Comparison of ENCODE assay signal across 18 cellular contexts in the genomic region with DNA sequence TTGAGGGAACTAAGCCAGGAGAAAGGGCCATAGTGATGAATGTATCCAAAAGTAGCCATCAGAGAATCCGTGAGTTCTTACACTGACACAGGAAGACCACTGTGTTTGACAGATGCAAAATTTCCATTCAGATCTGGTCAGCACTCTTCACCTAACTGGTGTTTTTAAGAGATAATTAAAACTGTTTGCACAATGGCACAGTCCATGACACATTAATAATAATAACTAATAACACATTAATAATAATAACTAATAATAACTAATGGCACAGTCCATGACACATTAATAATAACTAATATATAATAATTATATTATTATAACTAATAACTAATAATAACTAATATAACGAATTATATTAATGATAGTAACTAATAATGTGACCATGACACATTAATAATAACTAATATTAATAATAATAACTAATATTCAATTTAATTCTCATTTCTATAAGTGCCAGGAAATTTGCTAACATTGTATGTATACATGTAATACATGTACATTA.
DNase-seq lines count a peak whose midpoint lies in the region; ATAC-seq, FAIRE-seq and TF ChIP-seq lines count a peak whose summit lies in the region.
"Had no signal": no experiment of that assay in that cellular context is flagged by ENCODE, and none has a peak within 500 bp of the region (broad histone marks: within the 10 kb centered on the region; RNA-seq: fewer than 3 reads in every experiment).

No MANE protein-coding gene starts in this region.

- DNase-seq in WTC11 (ENCODE audit: low spot score) (no peak), frontal cortex (ENCODE audit: low spot score in 2 of 2) (no peak), OCI-M2 (lab: John Stamatoyannopoulos, UW; ENCODE audit: unreplicated experiment) (no peak)
- no peak for DNase-seq in central memory CD4-positive, alpha-beta T cell
- no peak for DNase-seq in activated CD8-positive, alpha-beta T cell treated with anti-CD3 and anti-CD28 coated beads for 36 hours
- DNase-seq: 8988T; C1 segment of cervical spinal cord; Calu3; CD4-positive, alpha-beta memory T cell; COR-L47; DMS53; DMS79 treated with DMSO at 0.1 percent for 48 hours; GM23248 had no signal

- H3K27me3 Mint-ChIP-seq in WTC11 (ENCODE audit: low read depth): no peaks in the 10 kb centered on the region
- no peaks in the 10 kb centered on the region for H3K27me3 Mint-ChIP-seq in activated CD8-positive, alpha-beta T cell treated with anti-CD3 and anti-CD28 coated beads for 36 hours
- H3K27me3 Mint-ChIP-seq: CD4-positive, alpha-beta memory T cell had no signal

- H3K36me3 ChIP-seq in HEK293 (ENCODE audit: control insufficient read depth in 2 of 2, insufficient read depth in 1 of 2, low read length in 2 of 2): no peaks in the 10 kb centered on the region
- H3K36me3 ChIP-seq: HAP-1 had no signal

- H3K4me3 ChIP-seq in HEK293 (ENCODE audit: low read depth, low read length): no peak overlapping the region
- H3K4me3 ChIP-seq: GM23248, HAP-1 had no signal

- CTCF ChIA-PET in HEK293 (lab: Yijun Ruan, JAX) (no interaction called here), WTC11 (lab: Charles Lee) (no interaction called here)
- CTCF ChIA-PET in activated CD8-positive, alpha-beta T cell treated with anti-CD3 and anti-CD28 coated beads for 36 hours (lab: Charles Lee): no interaction called here

- H3K4me3 Mint-ChIP-seq in WTC11: no peak overlapping the region
- no peak overlapping the region for H3K4me3 Mint-ChIP-seq in activated CD8-positive, alpha-beta T cell treated with anti-CD3 and anti-CD28 coated beads for 36 hours
- H3K4me3 Mint-ChIP-seq: CD4-positive, alpha-beta memory T cell had no signal

- peaks cover 5% of the 10 kb centered on the region; the same call in 1 of the 2 replicates for H3K36me3 Mint-ChIP-seq in WTC11
- no peaks in the 10 kb centered on the region for H3K36me3 Mint-ChIP-seq in activated CD8-positive, alpha-beta T cell treated with anti-CD3 and anti-CD28 coated beads for 36 hours (ENCODE audit: low read depth)
- H3K36me3 Mint-ChIP-seq: CD4-positive, alpha-beta memory T cell had no signal

- no peaks in the 10 kb centered on the region for H3K9me3 ChIP-seq in HEK293 (ENCODE audit: control insufficient read depth, insufficient read depth, low read depth, low read length)
- H3K9me3 ChIP-seq: HAP-1 had no signal

- peak; percentile 85 for FAIRE-seq in A204.1 (lab: Jason Lieb, UNC)
- FAIRE-seq in frontal cortex (lab: Jason Lieb, UNC): peak; percentile 93
- FAIRE-seq: GM19239 had no signal

- ATAC-seq in WTC11: no peak
- no peak for ATAC-seq in HG02973 (IDR thresholded peaks at IDR 0.05; ENCODE audit: unreplicated experiment)
- ATAC-seq in activated CD8-positive, alpha-beta T cell treated with anti-CD3 and anti-CD28 coated beads for 36 hours: no peak

- H3K9me3 Mint-ChIP-seq in WTC11: peaks cover 10% of the 10 kb centered on the region
- peaks cover 4% of the 10 kb centered on the region for H3K9me3 Mint-ChIP-seq in activated CD8-positive, alpha-beta T cell treated with anti-CD3 and anti-CD28 coated beads for 36 hours

- intact Hi-C loops in activated CD8-positive, alpha-beta T cell treated with anti-CD3 and anti-CD28 coated beads for 36 hours (cut with micrococcal nuclease): no loop called here

- no peaks in the 10 kb centered on the region for H3K4me1 ChIP-seq in HEK293 (ENCODE audit: control insufficient read depth, insufficient read depth, low read length)
- H3K4me1 ChIP-seq: HAP-1 had no signal

- H3K27ac Mint-ChIP-seq in WTC11: no peak overlapping the region
- H3K27ac Mint-ChIP-seq in activated CD8-positive, alpha-beta T cell treated with anti-CD3 and anti-CD28 coated beads for 36 hours: no peak overlapping the region
- H3K27ac Mint-ChIP-seq: CD4-positive, alpha-beta memory T cell had no signal

- POLR2A ChIA-PET in HEK293 (lab: Yijun Ruan, JAX) (no interaction called here), WTC11 (lab: Charles Lee) (no interaction called here)
- POLR2A ChIA-PET in activated CD8-positive, alpha-beta T cell treated with anti-CD3 and anti-CD28 coated beads for 36 hours (lab: Charles Lee): no interaction called here

- H3K27ac ChIP-seq in HEK293 (ENCODE audit: extremely low read depth, low read depth, low read length): no peak overlapping the region
- H3K27ac ChIP-seq: GM23248 had no signal

- TF ChIP-seq CTCF in HEK293 (tag by site-specific recombination; IDR thresholded peaks at IDR 0.05) (no peak), WTC11 (IDR thresholded peaks at IDR 0.05) (no peak)
- no peak for TF ChIP-seq CTCF in activated CD8-positive, alpha-beta T cell treated with anti-CD3 and anti-CD28 coated beads for 36 hours (IDR thresholded peaks at IDR 0.05)

- peaks cover 37% of the 10 kb centered on the region for H3K4me1 Mint-ChIP-seq in WTC11
- no peaks in the 10 kb centered on the region for H3K4me1 Mint-ChIP-seq in activated CD8-positive, alpha-beta T cell treated with anti-CD3 and anti-CD28 coated beads for 36 hours (ENCODE audit: low read depth)
- H3K4me1 Mint-ChIP-seq: CD4-positive, alpha-beta memory T cell had no signal

TF ChIP-seq in HEK293, 187 proteins besides CTCF, POLR2A, EP300 and RAD21:
- TF ChIP-seq HIC1 (tag by site-specific recombination; IDR thresholded peaks at IDR 0.05) (0 out of 2 replicates have a peak, but pooled peaks have one; percentile 25), KLF8 (tag by site-specific recombination; IDR thresholded peaks at IDR 0.05) (no peak), BCL11B (tag by site-specific recombination; IDR thresholded peaks at IDR 0.05; ENCODE audit: low read depth) (peak; percentile 56; the same call in 1 of the 2 replicates)
- TF ChIP-seq, protein P1, sequence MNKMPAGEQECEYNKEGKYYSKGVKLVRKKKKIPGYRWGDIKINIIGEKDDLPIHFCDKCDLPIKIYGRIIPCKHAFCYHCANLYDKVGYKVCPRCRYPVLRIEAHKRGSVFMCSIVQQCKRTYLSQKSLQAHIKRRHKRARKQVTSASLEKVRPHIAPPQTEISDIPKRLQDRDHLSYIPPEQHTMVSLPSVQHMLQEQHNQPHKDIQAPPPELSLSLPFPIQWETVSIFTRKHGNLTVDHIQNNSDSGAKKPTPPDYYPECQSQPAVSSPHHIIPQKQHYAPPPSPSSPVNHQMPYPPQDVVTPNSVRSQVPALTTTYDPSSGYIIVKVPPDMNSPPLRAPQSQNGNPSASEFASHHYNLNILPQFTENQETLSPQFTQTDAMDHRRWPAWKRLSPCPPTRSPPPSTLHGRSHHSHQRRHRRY (tag by site-specific recombination; IDR thresholded peaks at IDR 0.05): no peak

TF ChIP-seq in WTC11, 78 proteins besides CTCF, POLR2A, EP300 and RAD21:
- TF ChIP-seq PREB (CRISPR knock-in tag; IDR thresholded peaks at IDR 0.05; ENCODE audit: borderline replicate concordance) (no peak), SMAD4 (CRISPR knock-in tag; IDR thresholded peaks at IDR 0.05) (no peak), ZBTB21 (CRISPR knock-in tag; IDR thresholded peaks at IDR 0.05; ENCODE audit: borderline replicate concordance) (no peak), TCF7 (CRISPR knock-in tag; IDR thresholded peaks at IDR 0.05; ENCODE audit: low read depth) (no peak), OVOL2 (CRISPR knock-in tag; IDR thresholded peaks at IDR 0.05; ENCODE audit: borderline replicate concordance) (no peak), HMGA2 (CRISPR knock-in tag; IDR thresholded peaks at IDR 0.05) (peak; percentile 59; the same call in 1 of the 2 replicates), ATF6 (CRISPR knock-in tag; IDR thresholded peaks at IDR 0.05) (no peak), ZNF396 (CRISPR knock-in tag; IDR thresholded peaks at IDR 0.05; ENCODE audit: borderline replicate concordance) (no peak)
